In the genomic region with DNA sequence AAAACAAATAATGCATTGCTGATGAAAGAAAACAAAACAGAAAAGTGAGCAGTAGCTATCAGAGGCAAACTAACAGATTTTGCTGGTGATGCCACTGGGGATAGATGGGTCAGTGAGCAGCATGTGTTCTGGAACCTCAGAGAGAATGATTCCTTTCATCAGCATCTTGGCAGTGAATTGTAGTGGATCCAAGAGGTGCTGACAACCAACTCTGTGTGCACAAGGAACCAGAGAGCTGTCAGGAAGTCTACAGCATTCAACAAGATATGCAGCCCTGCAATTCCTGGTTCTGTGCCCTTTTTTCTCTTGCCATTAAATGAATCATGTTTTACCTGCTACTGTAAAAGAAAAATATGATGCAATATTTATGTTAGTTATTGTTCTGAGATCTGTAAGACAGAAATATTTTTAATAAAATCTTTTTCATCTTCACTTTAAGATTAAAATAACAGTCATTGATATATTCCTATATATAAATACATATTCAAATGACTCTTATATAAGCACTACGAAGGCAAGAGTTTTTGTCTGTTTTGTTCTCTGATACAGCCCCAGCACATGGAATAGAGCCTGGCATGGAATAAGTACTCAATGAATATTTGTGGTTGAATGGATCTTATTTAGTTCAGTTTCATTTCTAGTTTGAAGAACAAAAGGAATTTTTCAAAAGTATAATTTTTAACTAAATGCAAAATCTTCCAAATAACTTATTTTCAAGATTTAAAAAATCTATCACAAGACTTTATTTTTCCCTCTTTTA, we compare ENCODE assay signal across 17 cellular contexts.
DNase-seq lines count a peak whose midpoint lies in the region; ATAC-seq and TF ChIP-seq lines count a peak whose summit lies in the region.
"Had no signal": no experiment of that assay in that cellular context is flagged by ENCODE, and none has a peak within 500 bp of the region (broad histone marks: within the 10 kb centered on the region; RNA-seq: fewer than 3 reads in every experiment).

No MANE protein-coding gene starts in this region.

- H3K9me3 Mint-ChIP-seq in brain, result no peaks in the 10 kb centered on the region
- no peaks in the 10 kb centered on the region for H3K9me3 Mint-ChIP-seq in nephron
- peaks cover 2 to 4% of the 10 kb centered on the region in 2 donors for H3K9me3 Mint-ChIP-seq in natural killer cell
- peaks cover 0 to 2% (median 0%) of the 10 kb centered on the region in 7 donors for H3K9me3 Mint-ChIP-seq in CD14-positive monocyte
- H3K9me3 Mint-ChIP-seq: activated CD4-positive, alpha-beta memory T cell treated with anti-CD3 and anti-CD28 coated beads for 36 hours; activated naive CD4-positive, alpha-beta T cell treated with anti-CD3 and anti-CD28 coated beads, Interleukin-2, amount 10 ng/mL, durations not matched to agents 7 days and 5 days; activated T-cell treated with anti-CD3 and anti-CD28 coated beads, Interleukin-2, amount 50 U/mL, for 24 hours; naive B cell had no signal

- H3K36me3 Mint-ChIP-seq in brain (no peaks in the 10 kb centered on the region), nephron (ENCODE audit: low read depth) (peaks cover 14% of the 10 kb centered on the region), natural killer cell (no peaks in the 10 kb centered on the region), CD14-positive monocyte (no peaks in the 10 kb centered on the region)
- H3K36me3 Mint-ChIP-seq: activated CD4-positive, alpha-beta memory T cell treated with anti-CD3 and anti-CD28 coated beads for 36 hours; activated naive CD4-positive, alpha-beta T cell treated with anti-CD3 and anti-CD28 coated beads, Interleukin-2, amount 10 ng/mL, durations not matched to agents 7 days and 5 days; naive B cell had no signal

- ATAC-seq in natural killer cell, result no peak
- ATAC-seq: gastroesophageal sphincter, PC-3, T-helper 17 cell had no signal

- H3K27me3 Mint-ChIP-seq in brain (peaks cover 4% of the 10 kb centered on the region), nephron (ENCODE audit: low read depth) (no peaks in the 10 kb centered on the region), natural killer cell (ENCODE audit: low read depth in 2 of 2) (no peaks in the 10 kb centered on the region), CD14-positive monocyte (ENCODE audit: low read depth in 3 of 3) (peaks cover 0 to 2% (median 1%) of the 10 kb centered on the region in 3 donors)
- H3K27me3 Mint-ChIP-seq: activated T-cell treated with anti-CD3 and anti-CD28 coated beads, Interleukin-2, amount 50 U/mL, for 24 hours; naive B cell had no signal

- peak overlapping the region; percentile 2 to 52 (median 26) for H3K27ac Mint-ChIP-seq in brain
- peak overlapping the region; percentile 16 to 49 (median 17) for H3K27ac Mint-ChIP-seq in nephron
- H3K27ac Mint-ChIP-seq in natural killer cell, result no peak overlapping the region
- H3K27ac Mint-ChIP-seq in CD14-positive monocyte, result no peak overlapping the region
- H3K27ac Mint-ChIP-seq: activated CD4-positive, alpha-beta memory T cell treated with anti-CD3 and anti-CD28 coated beads for 36 hours; activated naive CD4-positive, alpha-beta T cell treated with anti-CD3 and anti-CD28 coated beads, Interleukin-2, amount 10 ng/mL, durations not matched to agents 7 days and 5 days; activated T-cell treated with anti-CD3 and anti-CD28 coated beads, Interleukin-2, amount 50 U/mL, for 24 hours; naive B cell; T-helper 17 cell had no signal

- H3K4me3 Mint-ChIP-seq in brain (no peak overlapping the region), nephron (no peak overlapping the region), natural killer cell (no peak overlapping the region), CD14-positive monocyte (no peak overlapping the region)
- H3K4me3 Mint-ChIP-seq: activated CD4-positive, alpha-beta memory T cell treated with anti-CD3 and anti-CD28 coated beads for 36 hours; activated naive CD4-positive, alpha-beta T cell treated with anti-CD3 and anti-CD28 coated beads, Interleukin-2, amount 10 ng/mL, durations not matched to agents 7 days and 5 days; activated T-cell treated with anti-CD3 and anti-CD28 coated beads, Interleukin-2, amount 50 U/mL, for 24 hours; naive B cell; T-helper 17 cell had no signal

- intact Hi-C loops in head of caudate nucleus (cut with DNase I), result loop anchor here (5.0 kb wide), 1 partner anchor 55 kb away; no protein-coding TSS in a partner anchor
- intact Hi-C loops in natural killer cell (cut with micrococcal nuclease), result no loop called here
- intact Hi-C loops in CD14-positive monocyte (cut with micrococcal nuclease), result no loop called here

- no peak for TF ChIP-seq CTCF in brain (conservative IDR thresholded peaks at IDR 0.05)
- no peak for TF ChIP-seq CTCF in nephron (IDR thresholded peaks at IDR 0.05; ENCODE audit: unreplicated experiment in 3 of 3)
- TF ChIP-seq CTCF in natural killer cell (IDR thresholded peaks at IDR 0.05), result no peak
- no peak for TF ChIP-seq CTCF in CD14-positive monocyte (IDR thresholded peaks at IDR 0.05)

- H3K4me1 Mint-ChIP-seq in brain (peaks cover 21% of the 10 kb centered on the region), nephron (peaks cover 12% of the 10 kb centered on the region), natural killer cell (no peaks in the 10 kb centered on the region), CD14-positive monocyte (no peaks in the 10 kb centered on the region)
- H3K4me1 Mint-ChIP-seq: activated naive CD4-positive, alpha-beta T cell treated with anti-CD3 and anti-CD28 coated beads, Interleukin-2, amount 10 ng/mL, durations not matched to agents 7 days and 5 days; naive B cell had no signal

- DNase-seq in Ammon's horn (ENCODE audit: low spot score) (peak; percentile 93), head of caudate nucleus (peak in 34 of 42 donors; percentile 4 to 84 (median 55)), natural killer cell (no peak), GM19238 (ENCODE audit: insufficient read length, low spot score) (no peak), CD14-positive monocyte (ENCODE audit: low spot score) (no peak)
- no peak for DNase-seq in stimulated activated CD4-positive, alpha-beta T cell treated with anti-CD3 and anti-CD28 coated beads, Interleukin-4, amount 100 ng/mL, for 24 hours
- DNase-seq: activated CD4-positive, alpha-beta memory T cell treated with anti-CD3 and anti-CD28 coated beads for 36 hours; activated naive CD4-positive, alpha-beta T cell treated with anti-CD3 and anti-CD28 coated beads, Interleukin-2, amount 10 ng/mL, durations not matched to agents 7 days and 5 days; activated T-cell treated with anti-CD3 and anti-CD28 coated beads, Interleukin-2, amount 50 U/mL, for 24 hours; erythroblast; naive B cell; NCI-H1417 treated with DMSO at 0.1 percent for 48 hours; PC-3; T-helper 17 cell had no signal

Comparison
In these comparisons a context has a peak if more than half of its experiments do, and no peak if none do; other contexts are left out.
1. DNase-seq: peak in Ammon's horn (single experiment) and head of caudate nucleus (34 of 42); none in natural killer cell (single experiment), GM19238 (single experiment), stimulated activated CD4-positive, alpha-beta T cell treated with anti-CD3 and anti-CD28 coated beads, Interleukin-4, amount 100 ng/mL, for 24 hours (single experiment) and CD14-positive monocyte (single experiment).
2. H3K27ac Mint-ChIP-seq: peak in brain (5 of 5) and nephron (3 of 3); none in natural killer cell (0 of 2) and CD14-positive monocyte (0 of 7).